In genomic region chr4:38162240-38162784, GRCh38 we compare ENCODE assay signal across 8 cellular contexts.
DNase-seq lines count a peak whose midpoint lies in the region; ATAC-seq and TF ChIP-seq lines count a peak whose summit lies in the region.

No MANE protein-coding gene starts in this region.

- peak overlapping the region; percentile 93 for H3K9ac ChIP-seq in mesenchymal stem cell (ENCODE audit: low read length)

- H2BK15ac ChIP-seq in mesenchymal stem cell (ENCODE audit: low read depth, poor library complexity, severe bottlenecking): peak overlapping the region; percentile 49

- peaks cover 0 to 6% (median 3%) of the 10 kb centered on the region in 7 donors for H3K9me3 Mint-ChIP-seq in CD14-positive monocyte
- peaks cover 5% of the 10 kb centered on the region for H3K9me3 Mint-ChIP-seq in MCF 10A (ENCODE audit: unreplicated experiment)

- H4K8ac ChIP-seq in mesenchymal stem cell (ENCODE audit: low read length): no peak overlapping the region

- H3K4me1 ChIP-seq in mesenchymal stem cell (ENCODE audit: control insufficient read depth, insufficient read depth, low read depth, low read length) (peaks cover 9% of the 10 kb centered on the region), vagina (peaks cover 36% of the 10 kb centered on the region)

- no peaks in the 10 kb centered on the region for H3K79me1 ChIP-seq in mesenchymal stem cell (replicated peaks; ENCODE audit: low read length, poor library complexity, severe bottlenecking)

- BruUV-seq in MCF 10A (replicated peaks; lab: Mats Ljungman, UMichigan): no TSS peak

- H3K4ac ChIP-seq in mesenchymal stem cell (ENCODE audit: low read depth in 1 of 2, low read length in 2 of 2): no peak overlapping the region

- H2BK120ac ChIP-seq in mesenchymal stem cell (ENCODE audit: low read depth, low read length): peak overlapping the region; percentile 39

- no peak overlapping the region for H3K14ac ChIP-seq in mesenchymal stem cell (ENCODE audit: low read length in 2 of 2)

- H2BK12ac ChIP-seq in mesenchymal stem cell (ENCODE audit: low read length in 2 of 2): peak overlapping the region; percentile 3 to 14

- TF ChIP-seq RAD21 in Ishikawa (IDR thresholded peaks at IDR 0.05; ENCODE audit: low read depth): peak; percentile 9; the same call in 1 of the 2 replicates

- peak overlapping the region; percentile 40 for H2AK5ac ChIP-seq in mesenchymal stem cell (ENCODE audit: low read length, severe bottlenecking)

- H3K36me3 ChIP-seq in mesenchymal stem cell (ENCODE audit: control insufficient read depth in 1 of 2, insufficient read depth in 2 of 2, low read depth in 1 of 2, low read length in 2 of 2) (no peaks in the 10 kb centered on the region), vagina (no peaks in the 10 kb centered on the region)

- no peak overlapping the region for H3K4me2 ChIP-seq in mesenchymal stem cell (ENCODE audit: low read length, poor library complexity, severe bottlenecking)

- peak overlapping the region in 6 of 7 donors; percentile 51 to 99 (median 99) for H3K27ac Mint-ChIP-seq in CD14-positive monocyte
- H3K27ac Mint-ChIP-seq in MCF 10A (ENCODE audit: low read depth, unreplicated experiment): peak overlapping the region; percentile 97

- H3K18ac ChIP-seq in mesenchymal stem cell (ENCODE audit: low read depth in 1 of 2, low read length in 2 of 2): peak overlapping the region; percentile 4 to 44

- no peak for TF ChIP-seq POLR2A in vagina (IDR thresholded peaks at IDR 0.05)

- no peak overlapping the region for H2AFZ ChIP-seq in mesenchymal stem cell (ENCODE audit: low read depth, low read length)

- CTCF ChIA-PET in MCF 10A (lab: Yijun Ruan, JAX): interaction anchor here (2.1 kb wide), 1 partner anchor 568 kb away, joined by 7 read pairs; no protein-coding TSS in a partner anchor

- H3K27ac ChIP-seq in mesenchymal stem cell (ENCODE audit: low read length, poor library complexity, severe bottlenecking): peak overlapping the region; percentile 86
- H3K27ac ChIP-seq in vagina: no peak overlapping the region

- peaks cover 61% of the 10 kb centered on the region for H3K4me1 Mint-ChIP-seq in CD14-positive monocyte
- H3K4me1 Mint-ChIP-seq in MCF 10A (ENCODE audit: insufficient read depth, unreplicated experiment): peaks cover 54% of the 10 kb centered on the region

- POLR2A ChIA-PET in MCF 10A (lab: Yijun Ruan, JAX): interaction anchor here (1.1 to 3.1 kb wide), 6 partner anchors 12 to 83 kb away, joined by 3 to 20 read pairs (median 5); no protein-coding TSS in a partner anchor

- H3K27me3 ChIP-seq in mesenchymal stem cell (ENCODE audit: control insufficient read depth in 1 of 2, insufficient read depth in 1 of 2, low read length in 2 of 2): no peaks in the 10 kb centered on the region
- H3K27me3 ChIP-seq in vagina: no peaks in the 10 kb centered on the region

- TF ChIP-seq EP300 in Ishikawa (IDR thresholded peaks at IDR 0.05; ENCODE audit: borderline replicate concordance): peak; percentile 74; the same call in 1 of the 2 replicates

- no peak for ATAC-seq in GM19397 (IDR thresholded peaks at IDR 0.05; ENCODE audit: unreplicated experiment)
- no peak for ATAC-seq in GM18909 (IDR thresholded peaks at IDR 0.05; ENCODE audit: poor library complexity, unreplicated experiment)
- no peak for ATAC-seq in HG02763 (IDR thresholded peaks at IDR 0.05; ENCODE audit: unreplicated experiment)

- no peak overlapping the region for H3K23ac ChIP-seq in mesenchymal stem cell (ENCODE audit: low read length in 2 of 2)

- intact Hi-C loops in CD14-positive monocyte (cut with micrococcal nuclease) (loop anchor here (5.0 kb wide), 2 partner anchors 85 to 510 kb away; no protein-coding TSS in a partner anchor), MCF 10A (cut with micrococcal nuclease) (no loop called here), vagina (cut with DNase I) (no loop called here)

- H3K9me3 ChIP-seq in mesenchymal stem cell (ENCODE audit: control insufficient read depth, low read length) (peaks cover 8% of the 10 kb centered on the region), vagina (no peaks in the 10 kb centered on the region)

- H3K4me3 ChIP-seq in mesenchymal stem cell (ENCODE audit: insufficient read depth in 1 of 2, low read depth in 1 of 2, low read length in 2 of 2) (no peak overlapping the region), vagina (no peak overlapping the region)

- DNase-seq in CD14-positive monocyte (ENCODE audit: low spot score) (no peak), MCF 10A (ENCODE audit: unreplicated experiment) (peak; percentile 94), mesenchymal stem cell (peak; percentile 85), vagina (ENCODE audit: extremely low spot score in 2 of 2) (no peak)

- peaks cover 0 to 6% of the 10 kb centered on the region in 2 donors for H3K36me3 Mint-ChIP-seq in CD14-positive monocyte
- no peaks in the 10 kb centered on the region for H3K36me3 Mint-ChIP-seq in MCF 10A (ENCODE audit: insufficient read depth, unreplicated experiment)

- WGBS in mesenchymal stem cell: 67% methylated on average over 4 of the region's 4 CpGs

- TF ChIP-seq CTCF in CD14-positive monocyte (IDR thresholded peaks at IDR 0.05) (no peak), MCF 10A (IDR thresholded peaks at IDR 0.05; ENCODE audit: unreplicated experiment) (no peak), vagina (IDR thresholded peaks at IDR 0.05) (no peak)

- no peak overlapping the region for H3K4me3 Mint-ChIP-seq in CD14-positive monocyte
- H3K4me3 Mint-ChIP-seq in MCF 10A (ENCODE audit: unreplicated experiment): no peak overlapping the region

- H3K27me3 Mint-ChIP-seq in CD14-positive monocyte (ENCODE audit: low read depth in 3 of 3): peaks cover 0 to 4% (median 2%) of the 10 kb centered on the region in 3 donors
- no peaks in the 10 kb centered on the region for H3K27me3 Mint-ChIP-seq in MCF 10A (ENCODE audit: insufficient read depth, unreplicated experiment)

- H4K91ac ChIP-seq in mesenchymal stem cell (ENCODE audit: low read length): no peak overlapping the region

- H2BK5ac ChIP-seq in mesenchymal stem cell (ENCODE audit: low read depth, low read length, poor library complexity, severe bottlenecking): peak overlapping the region; percentile 69

TF ChIP-seq in Ishikawa, 13 proteins besides CTCF, POLR2A, EP300 and RAD21:
- peak; percentile 65 for TF ChIP-seq TEAD4 (IDR thresholded peaks at IDR 0.05)
- TF ChIP-seq EGR1 (IDR thresholded peaks at IDR 0.05): no peak
- TF ChIP-seq CREB1 (IDR thresholded peaks at IDR 0.05; ENCODE audit: low read depth): no peak
- TF ChIP-seq, protein P1, sequence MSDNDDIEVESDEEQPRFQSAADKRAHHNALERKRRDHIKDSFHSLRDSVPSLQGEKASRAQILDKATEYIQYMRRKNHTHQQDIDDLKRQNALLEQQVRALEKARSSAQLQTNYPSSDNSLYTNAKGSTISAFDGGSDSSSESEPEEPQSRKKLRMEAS (IDR thresholded peaks at IDR 0.05): peak; percentile 73
- TF ChIP-seq TCF12 (IDR thresholded peaks at IDR 0.05; ENCODE audit: low read depth): peak; percentile 86
- TF ChIP-seq CEBPB (IDR thresholded peaks at IDR 0.05): no peak
- TF ChIP-seq USF1 (IDR thresholded peaks at IDR 0.05): no peak
- peak; percentile 62 for TF ChIP-seq YY1 (IDR thresholded peaks at IDR 0.05; ENCODE audit: low read depth)
- TF ChIP-seq FOXM1 (IDR thresholded peaks at IDR 0.05; ENCODE audit: borderline replicate concordance, low read depth): no peak
- 0 out of 2 replicates have a peak, but pooled peaks have one; percentile 7 for TF ChIP-seq TAF1 (IDR thresholded peaks at IDR 0.05; ENCODE audit: low read depth)
- TF ChIP-seq REST (IDR thresholded peaks at IDR 0.05; ENCODE audit: low read depth): no peak
- peak; percentile 57; the same call in 1 of the 2 replicates for TF ChIP-seq ZBTB7A (IDR thresholded peaks at IDR 0.05; ENCODE audit: low read depth)
- peak; percentile 89 for TF ChIP-seq NFIC (IDR thresholded peaks at IDR 0.05)

Comparison
In these comparisons a context has a peak if more than half of its experiments do, and no peak if none do; other contexts are left out.
1. DNase-seq: peak in MCF 10A (single experiment) and mesenchymal stem cell (single experiment); none in CD14-positive monocyte (single experiment) and vagina (0 of 2).
2. intact Hi-C loops: an anchor here in CD14-positive monocyte (5.0 kb wide); none called in MCF 10A and vagina.